Comparison of ENCODE assay signal across 19 cellular contexts in genomic region chr1:225559902-225560301, GRCh38.
DNase-seq lines count a peak whose midpoint lies in the region; ATAC-seq, FAIRE-seq and TF ChIP-seq lines count a peak whose summit lies in the region.
"Had no signal": no experiment of that assay in that cellular context is flagged by ENCODE, and none has a peak within 500 bp of the region (broad histone marks: within the 10 kb centered on the region; RNA-seq: fewer than 3 reads in every experiment).

No MANE protein-coding gene starts in this region.

- H3K4me3 Mint-ChIP-seq in HFFc6 (no peak overlapping the region), astrocyte (ENCODE audit: unreplicated experiment) (no peak overlapping the region)
- H3K4me3 Mint-ChIP-seq: B cell; CD4-positive, CD25-positive, alpha-beta regulatory T cell; CD8-positive, alpha-beta memory T cell; GM23338 had no signal

- H3K27me3 ChIP-seq in astrocyte (ENCODE audit: insufficient read depth, low read length) (no peaks in the 10 kb centered on the region), trophoblast cell (ENCODE audit: insufficient read depth, low read length) (no peaks in the 10 kb centered on the region), psoas muscle (ENCODE audit: insufficient read depth in 3 of 3, low read length in 2 of 3) (no peaks in the 10 kb centered on the region)
- H3K27me3 ChIP-seq: BLaER1 treated with 17β-estradiol and CSF1 and Interleukin-3, amounts not matched to agents 10 nM and 100 nM had no signal

- DNase-seq in CD1c-positive myeloid dendritic cell (ENCODE audit: extremely low spot score) (peak; percentile 9), HFFc6 (no peak), astrocyte (ENCODE audit: low read depth) (no peak), trophoblast cell (no peak), COR-L47 (lab: John Stamatoyannopoulos, UW) (no peak), psoas muscle (no peak)
- DNase-seq: Caco-2; CD4-positive, CD25-positive, alpha-beta regulatory T cell; CD8-positive, alpha-beta memory T cell; DMS79; GDM1 had no signal

- no peak overlapping the region for H3K14ac ChIP-seq in trophoblast cell (ENCODE audit: low read length)

- H3K4me1 ChIP-seq in astrocyte (ENCODE audit: insufficient read depth, low read length) (no peaks in the 10 kb centered on the region), trophoblast cell (ENCODE audit: control insufficient read depth in 1 of 2, insufficient read depth in 2 of 2, low read length in 2 of 2) (peaks cover 0 to 3% of the 10 kb centered on the region in 2 experiments), psoas muscle (no peaks in the 10 kb centered on the region)
- H3K4me1 ChIP-seq: Caco-2 had no signal

- no peak overlapping the region for H4K8ac ChIP-seq in trophoblast cell (ENCODE audit: low read depth, low read length)

- peaks cover 51% of the 10 kb centered on the region for H3K79me2 ChIP-seq in astrocyte (ENCODE audit: insufficient read depth, low read length)
- no peaks in the 10 kb centered on the region for H3K79me2 ChIP-seq in trophoblast cell (ENCODE audit: control insufficient read depth, insufficient read depth, low read length, poor library complexity)

- H2AK5ac ChIP-seq in trophoblast cell (ENCODE audit: low read length) = no peak overlapping the region

- no CpG with 5 or more reads among the region's 3 CpGs for WGBS in trophoblast cell (ENCODE audit: extremely low coverage, insufficient coverage, insufficient read length)
- WGBS in psoas muscle, 3 donors = 96 to 100% (median 96%) methylated on average over 3 of the region's 3 CpGs

- H3K27ac Mint-ChIP-seq in HFFc6 (peak overlapping the region; percentile 24; the same call in 1 of the 2 replicates), astrocyte (ENCODE audit: unreplicated experiment) (peak overlapping the region; percentile 90)
- H3K27ac Mint-ChIP-seq: B cell; CD4-positive, CD25-positive, alpha-beta regulatory T cell; CD8-positive, alpha-beta memory T cell; GM23338 had no signal

- no peak for ATAC-seq in psoas muscle
- ATAC-seq: GM23338, HCT116 had no signal

- H3K36me3 Mint-ChIP-seq in HFFc6 (ENCODE audit: low read depth) = peaks cover 16% of the 10 kb centered on the region
- H3K36me3 Mint-ChIP-seq in astrocyte (ENCODE audit: low read depth, unreplicated experiment) = peaks cover 11% of the 10 kb centered on the region
- H3K36me3 Mint-ChIP-seq: CD4-positive, CD25-positive, alpha-beta regulatory T cell; CD8-positive, alpha-beta memory T cell had no signal

- no peak overlapping the region for H2BK120ac ChIP-seq in trophoblast cell (ENCODE audit: insufficient read depth, low read length, poor library complexity)

- intact Hi-C loops in psoas muscle (cut with DNase I) = loop anchor here in 1 of 2 donors (10.0 kb wide), 1 partner anchor 205 kb away; no protein-coding TSS in a partner anchor

- peak overlapping the region; percentile 86 for H3K18ac ChIP-seq in trophoblast cell (ENCODE audit: low read length)

- no peaks in the 10 kb centered on the region; the same call in none of the 2 replicates for H3K27me3 Mint-ChIP-seq in HFFc6 (ENCODE audit: insufficient read depth)
- H3K27me3 Mint-ChIP-seq in astrocyte (ENCODE audit: low read depth, unreplicated experiment) = no peaks in the 10 kb centered on the region

- H2AFZ ChIP-seq in astrocyte (ENCODE audit: low read depth, low read length) = no peak overlapping the region
- H2AFZ ChIP-seq in trophoblast cell (ENCODE audit: insufficient read depth, low read length, poor library complexity) = no peak overlapping the region
- H2AFZ ChIP-seq: GM23338 had no signal

- FAIRE-seq in astrocyte (lab: Jason Lieb, UNC) = no peak
- FAIRE-seq: GM12892, GM18507, H54, HTR-8/SVneo had no signal

- no peaks in the 10 kb centered on the region for H3K9me3 ChIP-seq in astrocyte (ENCODE audit: insufficient read depth, low read depth, low read length)
- H3K9me3 ChIP-seq in trophoblast cell (ENCODE audit: insufficient read depth, low read depth, low read length) = no peaks in the 10 kb centered on the region
- H3K9me3 ChIP-seq in psoas muscle = peaks cover 4% of the 10 kb centered on the region
- H3K9me3 ChIP-seq: Caco-2 had no signal

- no peak overlapping the region for H2BK12ac ChIP-seq in trophoblast cell (ENCODE audit: low read length)

- H3K9ac ChIP-seq in astrocyte (ENCODE audit: low read length) = no peak overlapping the region
- no peak overlapping the region for H3K9ac ChIP-seq in trophoblast cell (ENCODE audit: low read length)
- H3K9ac ChIP-seq: BLaER1 treated with 17β-estradiol and CSF1 and Interleukin-3, amounts not matched to agents 10 nM and 100 nM had no signal

- H3K23ac ChIP-seq in trophoblast cell (ENCODE audit: low read length) = no peak overlapping the region

- H3K36me3 ChIP-seq in astrocyte (ENCODE audit: insufficient read depth, low read length) (peaks cover 28% of the 10 kb centered on the region), trophoblast cell (ENCODE audit: control insufficient read depth in 1 of 2, insufficient read depth in 2 of 2, low read length in 2 of 2) (peaks cover 5% of the 10 kb centered on the region in 2 experiments), psoas muscle (ENCODE audit: insufficient read depth in 1 of 2, low read depth in 1 of 2) (peaks cover 4 to 9% of the 10 kb centered on the region in 2 donors)

- no peak for TF ChIP-seq CTCF in HFFc6 (IDR thresholded peaks at IDR 0.05)
- TF ChIP-seq CTCF in astrocyte (IDR thresholded peaks at IDR 0.05; ENCODE audit: insufficient read depth, low read depth, low read length) = no peak
- no peak for TF ChIP-seq CTCF in psoas muscle (IDR thresholded peaks at IDR 0.05)

- H3K4me2 ChIP-seq in astrocyte (ENCODE audit: low read length) = no peak overlapping the region
- no peak overlapping the region for H3K4me2 ChIP-seq in trophoblast cell (ENCODE audit: low read length)
- H3K4me2 ChIP-seq: GM23338 had no signal

- H3K4me1 Mint-ChIP-seq in HFFc6 (ENCODE audit: low read depth) = peaks cover 11% of the 10 kb centered on the region
- peaks cover 27% of the 10 kb centered on the region for H3K4me1 Mint-ChIP-seq in astrocyte (ENCODE audit: low read depth, unreplicated experiment)
- H3K4me1 Mint-ChIP-seq: B cell; CD4-positive, CD25-positive, alpha-beta regulatory T cell; CD8-positive, alpha-beta memory T cell; GM23338 had no signal

- no peak overlapping the region for H3K4me3 ChIP-seq in astrocyte (ENCODE audit: insufficient read depth, low read depth, low read length)
- no peak overlapping the region for H3K4me3 ChIP-seq in trophoblast cell (ENCODE audit: low read depth, low read length)
- H3K4me3 ChIP-seq in psoas muscle = no peak overlapping the region
- H3K4me3 ChIP-seq: BLaER1 treated with 17β-estradiol and CSF1 and Interleukin-3, amounts not matched to agents 10 nM and 100 nM; GM23338 had no signal

- no peak overlapping the region for H4K91ac ChIP-seq in trophoblast cell (ENCODE audit: low read depth, low read length)

- H3K9me3 Mint-ChIP-seq in HFFc6 = no peaks in the 10 kb centered on the region
- H3K9me3 Mint-ChIP-seq in astrocyte (ENCODE audit: unreplicated experiment) = no peaks in the 10 kb centered on the region

- H3K27ac ChIP-seq in astrocyte (ENCODE audit: low read depth, low read length) = no peak overlapping the region
- no peak overlapping the region for H3K27ac ChIP-seq in trophoblast cell (ENCODE audit: low read depth, low read length)
- no peak overlapping the region for H3K27ac ChIP-seq in psoas muscle
- H3K27ac ChIP-seq: BLaER1 treated with 17β-estradiol and CSF1 and Interleukin-3, amounts not matched to agents 10 nM and 100 nM had no signal

- H3K4ac ChIP-seq in trophoblast cell (ENCODE audit: low read depth, low read length) = peak overlapping the region; percentile 76

- peaks cover 3% of the 10 kb centered on the region for H3K79me1 ChIP-seq in trophoblast cell (ENCODE audit: low read length)

- peak overlapping the region; percentile 36 for H4K12ac ChIP-seq in trophoblast cell (ENCODE audit: low read depth, low read length)

- H2BK5ac ChIP-seq in trophoblast cell (ENCODE audit: low read depth, low read length, poor library complexity) = peak overlapping the region; percentile 27

- peaks cover 53% of the 10 kb centered on the region for H4K20me1 ChIP-seq in astrocyte (ENCODE audit: insufficient read depth, low read length)
- H4K20me1 ChIP-seq: BLaER1 treated with 17β-estradiol and CSF1 and Interleukin-3, amounts not matched to agents 10 nM and 100 nM had no signal
